31 cellular contexts compared by ENCODE assay signal in the genomic region with DNA sequence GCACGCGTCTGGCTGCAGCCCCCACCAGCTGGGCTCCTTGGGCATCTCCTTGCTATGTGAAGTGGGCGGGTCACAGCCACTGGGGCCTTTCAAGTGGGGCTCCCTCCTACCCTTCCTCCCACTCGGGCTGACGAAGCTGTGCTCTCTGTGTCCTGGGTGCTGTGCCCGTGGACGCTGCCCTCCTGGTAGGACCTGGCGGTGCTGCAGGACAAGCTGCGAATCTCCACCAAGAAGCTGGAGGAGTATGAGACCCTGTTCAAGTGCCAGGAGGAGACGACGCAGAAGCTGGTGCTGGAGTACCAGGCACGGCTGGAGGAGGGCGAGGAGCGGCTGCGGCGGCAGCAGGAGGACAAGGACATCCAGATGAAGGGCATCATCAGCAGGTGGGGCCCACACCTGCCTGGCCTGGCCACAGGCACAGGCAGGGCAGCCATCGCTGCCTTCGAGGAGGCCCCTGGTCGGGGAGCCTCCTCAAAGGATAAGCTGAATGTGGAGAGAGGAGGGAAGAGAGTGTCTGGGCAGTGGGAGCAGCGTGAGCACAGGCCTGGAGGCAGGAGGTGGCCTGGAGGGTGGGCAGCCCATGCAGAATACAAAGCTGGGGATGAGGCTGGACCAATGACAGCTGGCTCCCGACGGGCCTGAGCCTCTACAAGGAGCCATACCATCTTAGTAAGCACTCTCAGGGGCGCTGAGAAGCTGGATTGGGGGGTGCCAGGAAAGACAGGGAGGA.
DNase-seq lines count a peak whose midpoint lies in the region; ATAC-seq, FAIRE-seq and TF ChIP-seq lines count a peak whose summit lies in the region.
"Had no signal": no experiment of that assay in that cellular context is flagged by ENCODE, and none has a peak within 500 bp of the region (broad histone marks: within the 10 kb centered on the region; RNA-seq: fewer than 3 reads in every experiment).

No MANE protein-coding gene starts in this region.

- H3K27ac ChIP-seq in kidney (ENCODE audit: low read depth in 2 of 2, low read length in 2 of 2) (no peak overlapping the region), ovary (no peak overlapping the region), testis (no peak overlapping the region)
- H3K27ac ChIP-seq: body of pancreas, gastroesophageal sphincter, hepatocyte, prostate gland, upper lobe of left lung had no signal

- TF ChIP-seq CTCF in kidney (IDR thresholded peaks at IDR 0.05; ENCODE audit: borderline replicate concordance, extremely low read depth, insufficient read depth) (no peak), ovary (IDR thresholded peaks at IDR 0.05) (no peak), testis (IDR thresholded peaks at IDR 0.05) (no peak)

- H3K27me3 ChIP-seq in ovary (no peaks in the 10 kb centered on the region), testis (no peaks in the 10 kb centered on the region)
- H3K27me3 ChIP-seq: body of pancreas, gastroesophageal sphincter, hepatocyte, upper lobe of left lung had no signal

- FAIRE-seq in kidney (lab: Jason Lieb, UNC): no peak
- FAIRE-seq: endothelial cell of umbilical vein, GM18507, GM19239 had no signal

- H3K4me3 ChIP-seq in kidney (ENCODE audit: low read length in 2 of 2): no peak overlapping the region
- H3K4me3 ChIP-seq in ovary: no peak overlapping the region
- no peak overlapping the region for H3K4me3 ChIP-seq in testis
- H3K4me3 ChIP-seq: body of pancreas, gastroesophageal sphincter, hepatocyte, prostate gland, upper lobe of left lung had no signal

- no peak overlapping the region for H3K9ac ChIP-seq in kidney (ENCODE audit: low read length in 2 of 2)

- DNase-seq in cardiac septum (ENCODE audit: low spot score): peak; percentile 75
- DNase-seq in Right ventricle myocardium inferior (ENCODE audit: missing footprints): no peak
- peak; percentile 60 for DNase-seq in kidney
- DNase-seq in ovary: peak in 3 of 5 donors; percentile 14 to 30 (median 23)
- no peak for DNase-seq in GDM1 (lab: John Stamatoyannopoulos, UW)
- DNase-seq in activated naive CD4-positive, alpha-beta T cell treated with anti-CD3 and anti-CD28 coated beads, Interleukin-2, amount 50 U/mL, for 16 hours: no peak
- DNase-seq in testis: no peak
- DNase-seq: activated CD8-positive, alpha-beta memory T cell treated with anti-CD3 and anti-CD28 coated beads for 24 hours; activated gamma-delta T cell treated with Interleukin-2 at 50 U/mL for 16 hours; activated T-cell treated with anti-CD3 and anti-CD28 coated beads for 4 hours; AML-193; CD8-positive, alpha-beta T cell; GOT3; HFFc6; IMR-90; MV-4-11; NCI-H1436; NCI-H2081 treated with DMSO at 0.1 percent for 48 hours; NCI-H226; NCI-H748 treated with DMSO at 0.1 percent for 48 hours; stimulated activated CD4-positive, alpha-beta T cell treated with anti-CD3 and anti-CD28 coated beads, Interleukin-4, amount 100 ng/mL, for 4 hours had no signal

- no peak for ATAC-seq in Right ventricle myocardium inferior
- ATAC-seq: body of pancreas; CD8-positive, alpha-beta T cell; gastroesophageal sphincter; left colon; Panc1 had no signal

- TF ChIP-seq EP300 in ovary (IDR thresholded peaks at IDR 0.05): no peak

- 93 to 96% (median 96%) methylated on average over 23 of the region's 23 CpGs for WGBS in ovary, 3 donors
- 90 to 94% methylated on average over 6 to 23 of the region's 23 CpGs for whole genome bisulfite sequencing in testis, 2 donors

- no peak for TF ChIP-seq POLR2A in ovary (IDR thresholded peaks at IDR 0.05)
- TF ChIP-seq POLR2A in testis (IDR thresholded peaks at IDR 0.05): no peak

- intact Hi-C loops in cardiac septum (cut with DNase I): no loop called here
- intact Hi-C loops in Right ventricle myocardium inferior (cut with DNase I): no loop called here
- intact Hi-C loops in kidney (cut with DNase I): no loop called here
- intact Hi-C loops in ovary (cut with DNase I): no loop called here
- intact Hi-C loops in testis (cut with DNase I; ENCODE audit: low total_unique reads): no loop called here

- H3K9me3 ChIP-seq in kidney (ENCODE audit: control insufficient read depth in 1 of 2, low read length in 2 of 2): peaks cover 0 to 4% of the 10 kb centered on the region in 2 donors
- no peaks in the 10 kb centered on the region for H3K9me3 ChIP-seq in ovary
- no peaks in the 10 kb centered on the region for H3K9me3 ChIP-seq in testis
- H3K9me3 ChIP-seq: body of pancreas, prostate gland, upper lobe of left lung had no signal

- H3K4me1 ChIP-seq in kidney (ENCODE audit: control insufficient read depth in 1 of 2, insufficient read depth in 1 of 2, low read depth in 1 of 2, low read length in 2 of 2) (peaks cover 0 to 3% of the 10 kb centered on the region in 2 donors), ovary (ENCODE audit: insufficient read depth) (no peaks in the 10 kb centered on the region), testis (peaks cover 34% of the 10 kb centered on the region)
- H3K4me1 ChIP-seq: body of pancreas, prostate gland had no signal

- H3K36me3 ChIP-seq in kidney (ENCODE audit: control insufficient read depth in 1 of 2, insufficient read depth in 2 of 2, low read length in 2 of 2): peaks cover 31 to 49% of the 10 kb centered on the region in 2 donors
- H3K36me3 ChIP-seq in ovary: no peaks in the 10 kb centered on the region
- no peaks in the 10 kb centered on the region for H3K36me3 ChIP-seq in testis (ENCODE audit: low read depth, missing control alignments)

Comparison
In these comparisons a context has a peak if more than half of its experiments do, and no peak if none do; other contexts are left out.
1. DNase-seq: peak in cardiac septum (single experiment), kidney (single experiment) and ovary (3 of 5); none in Right ventricle myocardium inferior (single experiment), GDM1 (single experiment), activated naive CD4-positive, alpha-beta T cell treated with anti-CD3 and anti-CD28 coated beads, Interleukin-2, amount 50 U/mL, for 16 hours (single experiment) and testis (single experiment).